19 cellular contexts compared by ENCODE assay signal in the genomic region with DNA sequence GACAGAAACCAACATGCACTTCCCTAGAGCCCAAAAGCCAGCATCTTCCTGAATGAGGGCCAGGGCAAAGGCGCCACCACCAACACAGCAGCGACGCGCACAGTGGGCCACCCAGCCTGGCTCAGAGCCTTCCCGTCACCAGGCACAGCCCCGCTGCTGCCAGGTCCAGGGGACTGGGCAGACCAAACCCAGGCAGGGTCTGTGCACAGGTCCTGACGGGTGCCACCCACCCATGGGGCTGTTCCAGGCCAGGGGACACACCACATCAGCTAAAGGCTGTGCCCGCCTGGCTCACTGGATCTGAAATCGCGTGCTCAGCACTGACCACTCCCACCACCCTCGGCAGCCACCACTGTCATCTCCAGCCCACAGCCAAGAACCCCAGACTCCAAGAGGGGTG.
"Had no signal": no experiment of that assay in that cellular context is flagged by ENCODE, and none has a peak within 500 bp of the region (broad histone marks: within the 10 kb centered on the region; RNA-seq: fewer than 3 reads in every experiment).

No MANE protein-coding gene starts in this region.

- H3K9me3 ChIP-seq: SK-N-SH had no signal

- H3K9me3 Mint-ChIP-seq: IgD-negative memory B cell had no signal

- H3K4me1 Mint-ChIP-seq: IgD-negative memory B cell had no signal

- H3K27ac ChIP-seq: HL-60, KMS-11, RWPE1 had no signal

- H3K4me2 ChIP-seq: KMS-11, SK-N-SH had no signal

- H3K4me3 ChIP-seq: K562 had no signal

- ATAC-seq: K562 had no signal

- H3K27ac Mint-ChIP-seq: IgD-negative memory B cell had no signal

- DNase-seq: Kasumi-1, MM.1S, NCI-H1092 treated with DMSO at 0.1 percent for 48 hours, NCI-H1436, NCI-H187 treated with DMSO at 0.1 percent for 48 hours, NCI-H2029 treated with DMSO at 0.1 percent for 48 hours, NCI-H2171 treated with DMSO at 0.1 percent for 48 hours, NCI-H345, NCI-H446 treated with DMSO at 0.1 percent for 48 hours, NCI-H510A treated with DMSO at 0.1 percent for 48 hours, NCI-H526, NCI-H748 treated with DMSO at 0.1 percent for 48 hours, SHP77, SK-N-SH had no signal

- H3K27me3 Mint-ChIP-seq: IgD-negative memory B cell had no signal

- H3K4me3 Mint-ChIP-seq: IgD-negative memory B cell had no signal

- H3K9ac ChIP-seq: KMS-11, SK-N-SH had no signal
